15 cellular contexts compared by ENCODE assay signal in genomic region chr5:134103998-134104612, GRCh38. TPM values are rescaled to one million over a fixed set of nuclear protein-coding genes. Genes with fewer than 3 reads are reported as not detected.
DNase-seq lines count a peak whose midpoint lies in the region; ATAC-seq and TF ChIP-seq lines count a peak whose summit lies in the region.
"Had no signal": no experiment of that assay in that cellular context is flagged by ENCODE, and none has a peak within 500 bp of the region (broad histone marks: within the 10 kb centered on the region; RNA-seq: fewer than 3 reads in every experiment).

No MANE protein-coding gene starts in this region.

- DNase-seq in activated T-cell treated with anti-CD3 and anti-CD28 coated beads, Interleukin-2, amount 50 U/mL, for 24 hours = peak; percentile 51
- no peak for DNase-seq in activated T-cell treated with anti-CD3 and anti-CD28 coated beads for 4 hours
- peak; percentile 61 for DNase-seq in activated naive CD8-positive, alpha-beta T cell treated with anti-CD3 and anti-CD28 coated beads, Interleukin-2, amount 50 U/mL, for 24 hours
- DNase-seq in stimulated activated effector memory CD8-positive, alpha-beta T cell treated with anti-CD3 and anti-CD28 coated beads, Interleukin-12 subunit alpha, Interleukin-12 subunit beta, amount 100 ng/mL, for 72 hours (ENCODE audit: low spot score in 2 of 2) = peak in 1 of 2 donors; percentile 56
- no peak for DNase-seq in hypothalamus (lab: John Stamatoyannopoulos, UW)
- DNase-seq in omental fat pad (ENCODE audit: low spot score) = no peak
- DNase-seq: dorsolateral prefrontal cortex, HCEC 1CT, left ventricle myocardium inferior, naive B cell, NCI-H1417 treated with DMSO at 0.1 percent for 48 hours, NCI-H226 had no signal

- H3K27me3 Mint-ChIP-seq in activated T-cell treated with anti-CD3 and anti-CD28 coated beads, Interleukin-2, amount 50 U/mL, for 24 hours = no peaks in the 10 kb centered on the region
- H3K27me3 Mint-ChIP-seq in IgD-negative memory B cell = no peaks in the 10 kb centered on the region
- no peaks in the 10 kb centered on the region for H3K27me3 Mint-ChIP-seq in activated naive CD8-positive, alpha-beta T cell treated with anti-CD3 and anti-CD28 coated beads, Interleukin-2, amount 50 U/mL, for 24 hours

- TF ChIP-seq CTCF in omental fat pad (IDR thresholded peaks at IDR 0.05) = no peak

- peak overlapping the region; percentile 63 for H3K4me3 Mint-ChIP-seq in activated T-cell treated with anti-CD3 and anti-CD28 coated beads, Interleukin-2, amount 50 U/mL, for 24 hours
- H3K4me3 Mint-ChIP-seq in IgD-negative memory B cell = peak overlapping the region in 3 of 4 donors; percentile 20 to 89 (median 38)
- H3K4me3 Mint-ChIP-seq in activated naive CD8-positive, alpha-beta T cell treated with anti-CD3 and anti-CD28 coated beads, Interleukin-2, amount 50 U/mL, for 24 hours = peak overlapping the region; percentile 65
- peak overlapping the region; percentile 67 for H3K4me3 Mint-ChIP-seq in stimulated activated effector memory CD8-positive, alpha-beta T cell treated with anti-CD3 and anti-CD28 coated beads, Interleukin-12 subunit alpha, Interleukin-12 subunit beta, amount 100 ng/mL, for 72 hours
- H3K4me3 Mint-ChIP-seq: brain, naive B cell had no signal

- H3K9me3 Mint-ChIP-seq in activated T-cell treated with anti-CD3 and anti-CD28 coated beads, Interleukin-2, amount 50 U/mL, for 24 hours = no peaks in the 10 kb centered on the region
- H3K9me3 Mint-ChIP-seq in IgD-negative memory B cell = no peaks in the 10 kb centered on the region
- no peaks in the 10 kb centered on the region for H3K9me3 Mint-ChIP-seq in activated naive CD8-positive, alpha-beta T cell treated with anti-CD3 and anti-CD28 coated beads, Interleukin-2, amount 50 U/mL, for 24 hours
- no peaks in the 10 kb centered on the region for H3K9me3 Mint-ChIP-seq in stimulated activated effector memory CD8-positive, alpha-beta T cell treated with anti-CD3 and anti-CD28 coated beads, Interleukin-12 subunit alpha, Interleukin-12 subunit beta, amount 100 ng/mL, for 72 hours
- H3K9me3 Mint-ChIP-seq: brain, naive B cell had no signal

- H3K27ac Mint-ChIP-seq in activated T-cell treated with anti-CD3 and anti-CD28 coated beads, Interleukin-2, amount 50 U/mL, for 24 hours = peak overlapping the region; percentile 90
- peak overlapping the region; percentile 76 to 87 (median 87) for H3K27ac Mint-ChIP-seq in IgD-negative memory B cell
- peak overlapping the region; percentile 91 for H3K27ac Mint-ChIP-seq in activated naive CD8-positive, alpha-beta T cell treated with anti-CD3 and anti-CD28 coated beads, Interleukin-2, amount 50 U/mL, for 24 hours
- peak overlapping the region; percentile 65 for H3K27ac Mint-ChIP-seq in stimulated activated effector memory CD8-positive, alpha-beta T cell treated with anti-CD3 and anti-CD28 coated beads, Interleukin-12 subunit alpha, Interleukin-12 subunit beta, amount 100 ng/mL, for 72 hours

- no peaks in the 10 kb centered on the region for H3K36me3 Mint-ChIP-seq in activated T-cell treated with anti-CD3 and anti-CD28 coated beads, Interleukin-2, amount 50 U/mL, for 24 hours (ENCODE audit: low read depth)
- no peaks in the 10 kb centered on the region for H3K36me3 Mint-ChIP-seq in IgD-negative memory B cell
- H3K36me3 Mint-ChIP-seq in activated naive CD8-positive, alpha-beta T cell treated with anti-CD3 and anti-CD28 coated beads, Interleukin-2, amount 50 U/mL, for 24 hours (ENCODE audit: low read depth) = no peaks in the 10 kb centered on the region
- H3K36me3 Mint-ChIP-seq in stimulated activated effector memory CD8-positive, alpha-beta T cell treated with anti-CD3 and anti-CD28 coated beads, Interleukin-12 subunit alpha, Interleukin-12 subunit beta, amount 100 ng/mL, for 72 hours = no peaks in the 10 kb centered on the region
- H3K36me3 Mint-ChIP-seq: brain, naive B cell had no signal

- H3K4me1 Mint-ChIP-seq in activated T-cell treated with anti-CD3 and anti-CD28 coated beads, Interleukin-2, amount 50 U/mL, for 24 hours (ENCODE audit: low read depth) = peaks cover 92% of the 10 kb centered on the region
- H3K4me1 Mint-ChIP-seq in IgD-negative memory B cell = peaks cover 35 to 43% (median 41%) of the 10 kb centered on the region in 3 donors
- peaks cover 87% of the 10 kb centered on the region for H3K4me1 Mint-ChIP-seq in activated naive CD8-positive, alpha-beta T cell treated with anti-CD3 and anti-CD28 coated beads, Interleukin-2, amount 50 U/mL, for 24 hours
- H3K4me1 Mint-ChIP-seq in stimulated activated effector memory CD8-positive, alpha-beta T cell treated with anti-CD3 and anti-CD28 coated beads, Interleukin-12 subunit alpha, Interleukin-12 subunit beta, amount 100 ng/mL, for 72 hours = peaks cover 86% of the 10 kb centered on the region

- ATAC-seq in activated naive CD8-positive, alpha-beta T cell treated with anti-CD3 and anti-CD28 coated beads, Interleukin-2, amount 50 U/mL, for 24 hours = peak; percentile 5
- peak; percentile 2 for ATAC-seq in stimulated activated effector memory CD8-positive, alpha-beta T cell treated with anti-CD3 and anti-CD28 coated beads, Interleukin-12 subunit alpha, Interleukin-12 subunit beta, amount 100 ng/mL, for 72 hours
- ATAC-seq in HG03139 (IDR thresholded peaks at IDR 0.05; ENCODE audit: unreplicated experiment) (no peak), omental fat pad (ENCODE audit: low FRiP score) (no peak)

RNA-seq across cellular contexts. Expression of gene TCF7, which starts 10.4 kb away (rescaled TPM):
- polyA plus RNA-seq in IgD-negative memory B cell = 41.7 TPM
- 1 to 10 TPM; 1.6 to 4.3 (median 2.7) TPM for total RNA-seq in omental fat pad

Comparison
In these comparisons a context has a peak if more than half of its experiments do, and no peak if none do; other contexts are left out.
1. DNase-seq: peak in activated T-cell treated with anti-CD3 and anti-CD28 coated beads, Interleukin-2, amount 50 U/mL, for 24 hours (single experiment) and activated naive CD8-positive, alpha-beta T cell treated with anti-CD3 and anti-CD28 coated beads, Interleukin-2, amount 50 U/mL, for 24 hours (single experiment); none in activated T-cell treated with anti-CD3 and anti-CD28 coated beads for 4 hours (single experiment), hypothalamus (0 of 51) and omental fat pad (single experiment).
2. ATAC-seq: peak in activated naive CD8-positive, alpha-beta T cell treated with anti-CD3 and anti-CD28 coated beads, Interleukin-2, amount 50 U/mL, for 24 hours (single experiment) and stimulated activated effector memory CD8-positive, alpha-beta T cell treated with anti-CD3 and anti-CD28 coated beads, Interleukin-12 subunit alpha, Interleukin-12 subunit beta, amount 100 ng/mL, for 72 hours (single experiment); none in HG03139 (single experiment) and omental fat pad (single experiment).
3. Peak in every context shown above with its lines, with median percentiles within 50 percentile points of each other: H3K27ac Mint-ChIP-seq and H3K4me3 Mint-ChIP-seq.